ENCODE assay signal across 25 cellular contexts in genomic region chr18:47582055-47582454, GRCh38.
"Had no signal": no experiment of that assay in that cellular context is flagged by ENCODE, and none has a peak within 500 bp of the region (broad histone marks: within the 10 kb centered on the region; RNA-seq: fewer than 3 reads in every experiment).

No MANE protein-coding gene starts in this region.

- H3K27ac ChIP-seq: vagina had no signal

- H3K9me3 Mint-ChIP-seq: activated CD4-positive, alpha-beta memory T cell treated with anti-CD3 and anti-CD28 coated beads, Interleukin-2, amount 10 ng/mL, durations not matched to agents 7 days and 5 days; activated CD4-positive, alpha-beta T cell treated with anti-CD3 and anti-CD28 coated beads, Interleukin-2, amount 10 ng/mL, durations not matched to agents 24 days and 14 days; activated naive CD4-positive, alpha-beta T cell treated with anti-CD3 and anti-CD28 coated beads, Interleukin-2, amount 50 U/mL, for 72 hours; activated T-cell treated with anti-CD3 and anti-CD28 coated beads, Interleukin-2, amount 50 U/mL, for 4 hours; activated T-helper 2 cell treated with anti-CD3 and anti-CD28 coated beads, Interferon-gamma antibody, Interleukin-2, Interleukin-4, amounts not matched to agents 10 μg/mL and 5 μg/mL and 100 μg/mL, durations not matched to agents 14 hours and 24 hours and 36 hours; central memory CD8-positive, alpha-beta T cell; dendritic cell treated with granulocyte-macrophage colony-stimulating factor and Interleukin-4, amounts not matched to agents 40 ng/mL and 50 ng/mL, for 4 days; mesothelial cell of epicardium; stimulated activated effector memory CD8-positive, alpha-beta T cell treated with anti-CD3 and anti-CD28 coated beads, Interleukin-12 subunit alpha, Interleukin-12 subunit beta, amount 100 ng/mL, for 72 hours; stimulated activated naive CD8-positive, alpha-beta T cell treated with anti-CD3 and anti-CD28 coated beads, Interleukin-15, amount 100 ng/mL, for 72 hours; T-helper 1 cell treated with Interleukin-12 subunit alpha and Interleukin-12 subunit beta and Interleukin-4 antibody, amounts not matched to agents 30 μg/mL and 1 μg/mL, for 36 hours; type B pancreatic cell had no signal

- H3K4me3 ChIP-seq: vagina had no signal

- H3K4me3 Mint-ChIP-seq: activated CD4-positive, alpha-beta memory T cell treated with anti-CD3 and anti-CD28 coated beads, Interleukin-2, amount 10 ng/mL, durations not matched to agents 7 days and 5 days; activated CD4-positive, alpha-beta T cell treated with anti-CD3 and anti-CD28 coated beads, Interleukin-2, amount 10 ng/mL, durations not matched to agents 24 days and 14 days; activated T-cell treated with anti-CD3 and anti-CD28 coated beads, Interleukin-2, amount 50 U/mL, for 4 hours; central memory CD8-positive, alpha-beta T cell; dendritic cell treated with granulocyte-macrophage colony-stimulating factor and Interleukin-4, amounts not matched to agents 40 ng/mL and 50 ng/mL, for 4 days; mesothelial cell of epicardium; naive B cell; stimulated activated effector memory CD8-positive, alpha-beta T cell treated with anti-CD3 and anti-CD28 coated beads, Interleukin-12 subunit alpha, Interleukin-12 subunit beta, amount 100 ng/mL, for 72 hours; stimulated activated naive CD8-positive, alpha-beta T cell treated with anti-CD3 and anti-CD28 coated beads, Interleukin-15, amount 100 ng/mL, for 72 hours; T-helper 1 cell treated with Interleukin-12 subunit alpha and Interleukin-12 subunit beta and Interleukin-4 antibody, amounts not matched to agents 30 μg/mL and 1 μg/mL, for 36 hours; type B pancreatic cell had no signal

- H3K36me3 Mint-ChIP-seq: activated naive CD4-positive, alpha-beta T cell treated with anti-CD3 and anti-CD28 coated beads, Interleukin-2, amount 50 U/mL, for 72 hours; mesothelial cell of epicardium; naive B cell; stimulated activated effector memory CD8-positive, alpha-beta T cell treated with anti-CD3 and anti-CD28 coated beads, Interleukin-12 subunit alpha, Interleukin-12 subunit beta, amount 100 ng/mL, for 72 hours; type B pancreatic cell had no signal

- H3K27me3 Mint-ChIP-seq: activated CD4-positive, alpha-beta T cell treated with anti-CD3 and anti-CD28 coated beads, Interleukin-2, amount 10 ng/mL, durations not matched to agents 24 days and 14 days had no signal

- DNase-seq: activated CD4-positive, alpha-beta memory T cell treated with anti-CD3 and anti-CD28 coated beads, Interleukin-2, amount 10 ng/mL, durations not matched to agents 7 days and 5 days; activated CD4-positive, alpha-beta T cell treated with anti-CD3 and anti-CD28 coated beads, Interleukin-2, amount 10 ng/mL, durations not matched to agents 24 days and 14 days; activated CD4-positive, CD25-positive, alpha-beta regulatory T cell treated with anti-CD3 and anti-CD28 coated beads, Interleukin-2, amount 50 U/mL, for 72 hours; activated T-cell treated with anti-CD3 and anti-CD28 coated beads, Interleukin-2, amount 50 U/mL, for 4 hours; anterior cingulate cortex; effector CD4-positive, alpha-beta T cell; left cardiac atrium; mammary epithelial cell; naive B cell; small intestine; stimulated activated CD4-positive, alpha-beta T cell treated with anti-CD3 and anti-CD28 coated beads, Interleukin-4, amount 100 ng/mL, for 24 hours; stimulated activated naive CD8-positive, alpha-beta T cell treated with anti-CD3 and anti-CD28 coated beads, Interleukin-15, amount 100 ng/mL, for 72 hours; substantia nigra; SW 1271; T-helper 9 cell had no signal

- H3K4me1 ChIP-seq: vagina had no signal

- ATAC-seq: activated naive CD4-positive, alpha-beta T cell treated with anti-CD3 and anti-CD28 coated beads, Interleukin-2, amount 50 U/mL, for 72 hours; left cardiac atrium; sciatic nerve; stimulated activated effector memory CD8-positive, alpha-beta T cell treated with anti-CD3 and anti-CD28 coated beads, Interleukin-12 subunit alpha, Interleukin-12 subunit beta, amount 100 ng/mL, for 72 hours; stimulated activated naive CD8-positive, alpha-beta T cell treated with anti-CD3 and anti-CD28 coated beads, Interleukin-15, amount 100 ng/mL, for 72 hours had no signal

- H3K27ac Mint-ChIP-seq: activated CD4-positive, alpha-beta memory T cell treated with anti-CD3 and anti-CD28 coated beads, Interleukin-2, amount 10 ng/mL, durations not matched to agents 7 days and 5 days; activated CD4-positive, alpha-beta T cell treated with anti-CD3 and anti-CD28 coated beads, Interleukin-2, amount 10 ng/mL, durations not matched to agents 24 days and 14 days; activated naive CD4-positive, alpha-beta T cell treated with anti-CD3 and anti-CD28 coated beads, Interleukin-2, amount 50 U/mL, for 72 hours; activated T-helper 2 cell treated with anti-CD3 and anti-CD28 coated beads, Interferon-gamma antibody, Interleukin-2, Interleukin-4, amounts not matched to agents 10 μg/mL and 5 μg/mL and 100 μg/mL, durations not matched to agents 14 hours and 24 hours and 36 hours; dendritic cell treated with granulocyte-macrophage colony-stimulating factor and Interleukin-4, amounts not matched to agents 40 ng/mL and 50 ng/mL, for 4 days; mesothelial cell of epicardium; naive B cell; stimulated activated effector memory CD8-positive, alpha-beta T cell treated with anti-CD3 and anti-CD28 coated beads, Interleukin-12 subunit alpha, Interleukin-12 subunit beta, amount 100 ng/mL, for 72 hours; stimulated activated naive CD8-positive, alpha-beta T cell treated with anti-CD3 and anti-CD28 coated beads, Interleukin-15, amount 100 ng/mL, for 72 hours; T-helper 1 cell treated with Interleukin-12 subunit alpha and Interleukin-12 subunit beta and Interleukin-4 antibody, amounts not matched to agents 30 μg/mL and 1 μg/mL, for 36 hours; type B pancreatic cell had no signal

- H3K4me1 Mint-ChIP-seq: activated CD4-positive, alpha-beta memory T cell treated with anti-CD3 and anti-CD28 coated beads, Interleukin-2, amount 10 ng/mL, durations not matched to agents 7 days and 5 days; activated CD4-positive, alpha-beta T cell treated with anti-CD3 and anti-CD28 coated beads, Interleukin-2, amount 10 ng/mL, durations not matched to agents 24 days and 14 days; central memory CD8-positive, alpha-beta T cell; mesothelial cell of epicardium; naive B cell; stimulated activated effector memory CD8-positive, alpha-beta T cell treated with anti-CD3 and anti-CD28 coated beads, Interleukin-12 subunit alpha, Interleukin-12 subunit beta, amount 100 ng/mL, for 72 hours; stimulated activated naive CD8-positive, alpha-beta T cell treated with anti-CD3 and anti-CD28 coated beads, Interleukin-15, amount 100 ng/mL, for 72 hours had no signal

- H3K9me3 ChIP-seq: vagina had no signal

- H3K36me3 ChIP-seq: vagina had no signal

- H3K27me3 ChIP-seq: vagina had no signal
